ENCODE assay signal across 1 cellular context in the genomic region with DNA sequence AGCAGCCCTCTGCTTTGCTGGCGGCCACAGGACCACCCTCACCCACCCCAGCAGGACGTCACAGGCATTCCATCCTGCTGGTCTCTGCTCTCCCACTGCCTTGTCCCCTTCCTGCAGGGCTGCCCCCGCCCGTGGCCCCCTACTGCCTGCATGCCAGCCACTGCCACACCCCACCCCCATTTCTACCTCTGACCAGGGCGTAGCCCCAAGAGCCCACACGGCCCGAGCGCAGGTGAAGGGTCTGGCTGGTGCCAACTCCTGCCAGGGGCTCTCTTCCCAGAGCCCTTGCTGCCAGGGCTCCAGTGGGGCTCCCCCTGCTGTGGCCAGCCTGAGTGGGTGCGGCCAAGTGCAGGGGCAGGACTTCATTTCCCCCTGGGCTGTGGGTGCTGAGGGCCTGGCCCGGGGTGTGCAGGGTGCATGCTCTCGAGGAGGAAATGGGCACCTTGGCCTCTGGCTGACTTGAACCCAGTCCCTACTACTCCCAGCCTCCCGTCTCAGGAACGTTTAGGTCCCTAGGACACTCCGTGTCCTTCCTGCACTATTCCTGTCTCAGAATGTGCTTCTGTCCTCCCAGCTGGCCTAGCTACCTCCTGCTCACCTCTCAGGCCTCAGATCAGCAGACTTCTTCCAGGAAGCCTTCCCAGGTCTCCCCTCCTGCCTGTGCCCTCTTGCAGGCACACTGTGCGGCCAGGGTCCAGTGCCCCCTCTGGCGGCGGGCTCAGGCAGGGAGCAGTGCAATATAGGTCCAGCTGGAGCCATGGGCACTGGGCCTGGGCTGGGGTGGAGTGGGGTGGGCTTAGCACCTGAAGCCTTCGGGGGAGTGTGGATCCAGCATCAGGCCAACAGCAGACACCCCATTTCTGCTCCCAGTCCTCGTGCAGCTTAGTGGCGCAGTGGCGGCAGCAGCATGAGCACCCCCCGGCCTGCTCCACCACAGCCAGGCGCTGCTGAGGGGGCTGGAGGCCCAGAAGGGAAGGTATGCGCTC.
TF ChIP-seq lines count a peak whose summit lies in the region.

No MANE protein-coding gene starts in this region.

TF ChIP-seq in HepG2, 621 proteins besides CTCF, POLR2A, EP300 and RAD21 (continues in another document):
- TF ChIP-seq, protein P1, sequence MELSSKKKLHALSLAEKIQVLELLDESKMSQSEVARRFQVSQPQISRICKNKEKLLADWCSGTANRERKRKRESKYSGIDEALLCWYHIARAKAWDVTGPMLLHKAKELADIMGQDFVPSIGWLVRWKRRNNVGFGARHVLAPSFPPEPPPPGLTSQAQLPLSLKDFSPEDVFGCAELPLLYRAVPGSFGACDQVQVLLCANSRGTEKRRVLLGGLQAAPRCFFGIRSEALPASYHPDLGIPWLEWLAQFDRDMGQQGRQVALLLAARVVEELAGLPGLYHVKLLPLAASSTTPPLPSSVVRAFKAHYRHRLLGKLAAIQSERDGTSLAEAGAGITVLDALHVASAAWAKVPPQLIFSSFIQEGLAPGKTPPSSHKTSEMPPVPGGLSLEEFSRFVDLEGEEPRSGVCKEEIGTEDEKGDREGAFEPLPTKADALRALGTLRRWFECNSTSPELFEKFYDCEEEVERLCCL (CRISPR knock-in tag; IDR thresholded peaks at IDR 0.05; ENCODE audit: borderline replicate concordance): no peak
- no peak for TF ChIP-seq RFX1 (IDR thresholded peaks at IDR 0.05)
- TF ChIP-seq ZSCAN25 (CRISPR knock-in tag; IDR thresholded peaks at IDR 0.05): no peak
- TF ChIP-seq, protein P2, sequence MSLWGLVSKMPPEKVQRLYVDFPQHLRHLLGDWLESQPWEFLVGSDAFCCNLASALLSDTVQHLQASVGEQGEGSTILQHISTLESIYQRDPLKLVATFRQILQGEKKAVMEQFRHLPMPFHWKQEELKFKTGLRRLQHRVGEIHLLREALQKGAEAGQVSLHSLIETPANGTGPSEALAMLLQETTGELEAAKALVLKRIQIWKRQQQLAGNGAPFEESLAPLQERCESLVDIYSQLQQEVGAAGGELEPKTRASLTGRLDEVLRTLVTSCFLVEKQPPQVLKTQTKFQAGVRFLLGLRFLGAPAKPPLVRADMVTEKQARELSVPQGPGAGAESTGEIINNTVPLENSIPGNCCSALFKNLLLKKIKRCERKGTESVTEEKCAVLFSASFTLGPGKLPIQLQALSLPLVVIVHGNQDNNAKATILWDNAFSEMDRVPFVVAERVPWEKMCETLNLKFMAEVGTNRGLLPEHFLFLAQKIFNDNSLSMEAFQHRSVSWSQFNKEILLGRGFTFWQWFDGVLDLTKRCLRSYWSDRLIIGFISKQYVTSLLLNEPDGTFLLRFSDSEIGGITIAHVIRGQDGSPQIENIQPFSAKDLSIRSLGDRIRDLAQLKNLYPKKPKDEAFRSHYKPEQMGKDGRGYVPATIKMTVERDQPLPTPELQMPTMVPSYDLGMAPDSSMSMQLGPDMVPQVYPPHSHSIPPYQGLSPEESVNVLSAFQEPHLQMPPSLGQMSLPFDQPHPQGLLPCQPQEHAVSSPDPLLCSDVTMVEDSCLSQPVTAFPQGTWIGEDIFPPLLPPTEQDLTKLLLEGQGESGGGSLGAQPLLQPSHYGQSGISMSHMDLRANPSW (CRISPR knock-in tag; IDR thresholded peaks at IDR 0.05; ENCODE audit: borderline replicate concordance): no peak
- TF ChIP-seq, protein P3, sequence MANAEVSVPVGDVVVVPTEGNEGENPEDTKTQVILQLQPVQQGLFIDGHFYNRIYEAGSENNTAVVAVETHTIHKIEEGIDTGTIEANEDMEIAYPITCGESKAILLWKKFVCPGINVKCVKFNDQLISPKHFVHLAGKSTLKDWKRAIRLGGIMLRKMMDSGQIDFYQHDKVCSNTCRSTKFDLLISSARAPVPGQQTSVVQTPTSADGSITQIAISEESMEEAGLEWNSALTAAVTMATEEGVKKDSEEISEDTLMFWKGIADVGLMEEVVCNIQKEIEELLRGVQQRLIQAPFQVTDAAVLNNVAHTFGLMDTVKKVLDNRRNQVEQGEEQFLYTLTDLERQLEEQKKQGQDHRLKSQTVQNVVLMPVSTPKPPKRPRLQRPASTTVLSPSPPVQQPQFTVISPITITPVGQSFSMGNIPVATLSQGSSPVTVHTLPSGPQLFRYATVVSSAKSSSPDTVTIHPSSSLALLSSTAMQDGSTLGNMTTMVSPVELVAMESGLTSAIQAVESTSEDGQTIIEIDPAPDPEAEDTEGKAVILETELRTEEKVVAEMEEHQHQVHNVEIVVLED (CRISPR knock-in tag; IDR thresholded peaks at IDR 0.05; ENCODE audit: borderline replicate concordance): no peak
- TF ChIP-seq ZNF713 (CRISPR knock-in tag; IDR thresholded peaks at IDR 0.05): no peak
- TF ChIP-seq, protein P4, sequence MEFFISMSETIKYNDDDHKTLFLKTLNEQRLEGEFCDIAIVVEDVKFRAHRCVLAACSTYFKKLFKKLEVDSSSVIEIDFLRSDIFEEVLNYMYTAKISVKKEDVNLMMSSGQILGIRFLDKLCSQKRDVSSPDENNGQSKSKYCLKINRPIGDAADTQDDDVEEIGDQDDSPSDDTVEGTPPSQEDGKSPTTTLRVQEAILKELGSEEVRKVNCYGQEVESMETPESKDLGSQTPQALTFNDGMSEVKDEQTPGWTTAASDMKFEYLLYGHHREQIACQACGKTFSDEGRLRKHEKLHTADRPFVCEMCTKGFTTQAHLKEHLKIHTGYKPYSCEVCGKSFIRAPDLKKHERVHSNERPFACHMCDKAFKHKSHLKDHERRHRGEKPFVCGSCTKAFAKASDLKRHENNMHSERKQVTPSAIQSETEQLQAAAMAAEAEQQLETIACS (CRISPR knock-in tag; IDR thresholded peaks at IDR 0.05): no peak
- no peak for TF ChIP-seq KLF9 (CRISPR knock-in tag; IDR thresholded peaks at IDR 0.05; ENCODE audit: low read depth)
- no peak for TF ChIP-seq SP4 (CRISPR knock-in tag; IDR thresholded peaks at IDR 0.05)
- TF ChIP-seq, protein P5, sequence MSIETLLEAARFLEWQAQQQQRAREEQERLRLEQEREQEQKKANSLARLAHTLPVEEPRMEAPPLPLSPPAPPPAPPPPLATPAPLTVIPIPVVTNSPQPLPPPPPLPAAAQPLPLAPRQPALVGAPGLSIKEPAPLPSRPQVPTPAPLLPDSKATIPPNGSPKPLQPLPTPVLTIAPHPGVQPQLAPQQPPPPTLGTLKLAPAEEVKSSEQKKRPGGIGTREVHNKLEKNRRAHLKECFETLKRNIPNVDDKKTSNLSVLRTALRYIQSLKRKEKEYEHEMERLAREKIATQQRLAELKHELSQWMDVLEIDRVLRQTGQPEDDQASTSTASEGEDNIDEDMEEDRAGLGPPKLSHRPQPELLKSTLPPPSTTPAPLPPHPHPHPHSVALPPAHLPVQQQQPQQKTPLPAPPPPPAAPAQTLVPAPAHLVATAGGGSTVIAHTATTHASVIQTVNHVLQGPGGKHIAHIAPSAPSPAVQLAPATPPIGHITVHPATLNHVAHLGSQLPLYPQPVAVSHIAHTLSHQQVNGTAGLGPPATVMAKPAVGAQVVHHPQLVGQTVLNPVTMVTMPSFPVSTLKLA (IDR thresholded peaks at IDR 0.05): no peak
- no peak for TF ChIP-seq RBAK (CRISPR knock-in tag; IDR thresholded peaks at IDR 0.05)
- no peak for TF ChIP-seq ZSCAN31 (CRISPR knock-in tag; IDR thresholded peaks at IDR 0.05; ENCODE audit: low read depth)
- no peak for TF ChIP-seq NFIB (CRISPR knock-in tag; IDR thresholded peaks at IDR 0.05; ENCODE audit: borderline replicate concordance)
- TF ChIP-seq BHLHE40 (IDR thresholded peaks at IDR 0.05; ENCODE audit: low read length): no peak
- peak; percentile 71 for TF ChIP-seq HNRNPL (IDR thresholded peaks at IDR 0.05; ENCODE audit: low read depth, low read length)
- TF ChIP-seq CREM (IDR thresholded peaks at IDR 0.05): no peak
- TF ChIP-seq CREM (CRISPR knock-in tag; IDR thresholded peaks at IDR 0.05): no peak
- TF ChIP-seq, protein P6, sequence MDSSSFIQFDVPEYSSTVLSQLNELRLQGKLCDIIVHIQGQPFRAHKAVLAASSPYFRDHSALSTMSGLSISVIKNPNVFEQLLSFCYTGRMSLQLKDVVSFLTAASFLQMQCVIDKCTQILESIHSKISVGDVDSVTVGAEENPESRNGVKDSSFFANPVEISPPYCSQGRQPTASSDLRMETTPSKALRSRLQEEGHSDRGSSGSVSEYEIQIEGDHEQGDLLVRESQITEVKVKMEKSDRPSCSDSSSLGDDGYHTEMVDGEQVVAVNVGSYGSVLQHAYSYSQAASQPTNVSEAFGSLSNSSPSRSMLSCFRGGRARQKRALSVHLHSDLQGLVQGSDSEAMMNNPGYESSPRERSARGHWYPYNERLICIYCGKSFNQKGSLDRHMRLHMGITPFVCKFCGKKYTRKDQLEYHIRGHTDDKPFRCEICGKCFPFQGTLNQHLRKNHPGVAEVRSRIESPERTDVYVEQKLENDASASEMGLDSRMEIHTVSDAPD (CRISPR knock-in tag; IDR thresholded peaks at IDR 0.05): no peak
- TF ChIP-seq HNRNPLL (IDR thresholded peaks at IDR 0.05; ENCODE audit: low read depth, low read length, poor library complexity, severe bottlenecking): peak; percentile 16
- TF ChIP-seq NFATC3 (CRISPR knock-in tag; IDR thresholded peaks at IDR 0.05): no peak
- TF ChIP-seq ZFP37 (CRISPR knock-in tag; IDR thresholded peaks at IDR 0.05; ENCODE audit: borderline replicate concordance): no peak
- TF ChIP-seq XRCC5 (optimal IDR thresholded peaks at IDR 0.05; ENCODE audit: low read length): peak; percentile 82
- TF ChIP-seq MYNN (CRISPR knock-in tag; IDR thresholded peaks at IDR 0.05; ENCODE audit: low read depth): no peak
- TF ChIP-seq, protein P7, sequence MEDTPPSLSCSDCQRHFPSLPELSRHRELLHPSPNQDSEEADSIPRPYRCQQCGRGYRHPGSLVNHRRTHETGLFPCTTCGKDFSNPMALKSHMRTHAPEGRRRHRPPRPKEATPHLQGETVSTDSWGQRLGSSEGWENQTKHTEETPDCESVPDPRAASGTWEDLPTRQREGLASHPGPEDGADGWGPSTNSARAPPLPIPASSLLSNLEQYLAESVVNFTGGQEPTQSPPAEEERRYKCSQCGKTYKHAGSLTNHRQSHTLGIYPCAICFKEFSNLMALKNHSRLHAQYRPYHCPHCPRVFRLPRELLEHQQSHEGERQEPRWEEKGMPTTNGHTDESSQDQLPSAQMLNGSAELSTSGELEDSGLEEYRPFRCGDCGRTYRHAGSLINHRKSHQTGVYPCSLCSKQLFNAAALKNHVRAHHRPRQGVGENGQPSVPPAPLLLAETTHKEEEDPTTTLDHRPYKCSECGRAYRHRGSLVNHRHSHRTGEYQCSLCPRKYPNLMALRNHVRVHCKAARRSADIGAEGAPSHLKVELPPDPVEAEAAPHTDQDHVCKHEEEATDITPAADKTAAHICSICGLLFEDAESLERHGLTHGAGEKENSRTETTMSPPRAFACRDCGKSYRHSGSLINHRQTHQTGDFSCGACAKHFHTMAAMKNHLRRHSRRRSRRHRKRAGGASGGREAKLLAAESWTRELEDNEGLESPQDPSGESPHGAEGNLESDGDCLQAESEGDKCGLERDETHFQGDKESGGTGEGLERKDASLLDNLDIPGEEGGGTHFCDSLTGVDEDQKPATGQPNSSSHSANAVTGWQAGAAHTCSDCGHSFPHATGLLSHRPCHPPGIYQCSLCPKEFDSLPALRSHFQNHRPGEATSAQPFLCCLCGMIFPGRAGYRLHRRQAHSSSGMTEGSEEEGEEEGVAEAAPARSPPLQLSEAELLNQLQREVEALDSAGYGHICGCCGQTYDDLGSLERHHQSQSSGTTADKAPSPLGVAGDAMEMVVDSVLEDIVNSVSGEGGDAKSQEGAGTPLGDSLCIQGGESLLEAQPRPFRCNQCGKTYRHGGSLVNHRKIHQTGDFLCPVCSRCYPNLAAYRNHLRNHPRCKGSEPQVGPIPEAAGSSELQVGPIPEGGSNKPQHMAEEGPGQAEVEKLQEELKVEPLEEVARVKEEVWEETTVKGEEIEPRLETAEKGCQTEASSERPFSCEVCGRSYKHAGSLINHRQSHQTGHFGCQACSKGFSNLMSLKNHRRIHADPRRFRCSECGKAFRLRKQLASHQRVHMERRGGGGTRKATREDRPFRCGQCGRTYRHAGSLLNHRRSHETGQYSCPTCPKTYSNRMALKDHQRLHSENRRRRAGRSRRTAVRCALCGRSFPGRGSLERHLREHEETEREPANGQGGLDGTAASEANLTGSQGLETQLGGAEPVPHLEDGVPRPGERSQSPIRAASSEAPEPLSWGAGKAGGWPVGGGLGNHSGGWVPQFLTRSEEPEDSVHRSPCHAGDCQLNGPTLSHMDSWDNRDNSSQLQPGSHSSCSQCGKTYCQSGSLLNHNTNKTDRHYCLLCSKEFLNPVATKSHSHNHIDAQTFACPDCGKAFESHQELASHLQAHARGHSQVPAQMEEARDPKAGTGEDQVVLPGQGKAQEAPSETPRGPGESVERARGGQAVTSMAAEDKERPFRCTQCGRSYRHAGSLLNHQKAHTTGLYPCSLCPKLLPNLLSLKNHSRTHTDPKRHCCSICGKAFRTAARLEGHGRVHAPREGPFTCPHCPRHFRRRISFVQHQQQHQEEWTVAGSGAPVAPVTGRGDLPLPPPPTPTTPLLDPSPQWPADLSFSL (CRISPR knock-in tag; IDR thresholded peaks at IDR 0.05): no peak
- TF ChIP-seq, protein P8, sequence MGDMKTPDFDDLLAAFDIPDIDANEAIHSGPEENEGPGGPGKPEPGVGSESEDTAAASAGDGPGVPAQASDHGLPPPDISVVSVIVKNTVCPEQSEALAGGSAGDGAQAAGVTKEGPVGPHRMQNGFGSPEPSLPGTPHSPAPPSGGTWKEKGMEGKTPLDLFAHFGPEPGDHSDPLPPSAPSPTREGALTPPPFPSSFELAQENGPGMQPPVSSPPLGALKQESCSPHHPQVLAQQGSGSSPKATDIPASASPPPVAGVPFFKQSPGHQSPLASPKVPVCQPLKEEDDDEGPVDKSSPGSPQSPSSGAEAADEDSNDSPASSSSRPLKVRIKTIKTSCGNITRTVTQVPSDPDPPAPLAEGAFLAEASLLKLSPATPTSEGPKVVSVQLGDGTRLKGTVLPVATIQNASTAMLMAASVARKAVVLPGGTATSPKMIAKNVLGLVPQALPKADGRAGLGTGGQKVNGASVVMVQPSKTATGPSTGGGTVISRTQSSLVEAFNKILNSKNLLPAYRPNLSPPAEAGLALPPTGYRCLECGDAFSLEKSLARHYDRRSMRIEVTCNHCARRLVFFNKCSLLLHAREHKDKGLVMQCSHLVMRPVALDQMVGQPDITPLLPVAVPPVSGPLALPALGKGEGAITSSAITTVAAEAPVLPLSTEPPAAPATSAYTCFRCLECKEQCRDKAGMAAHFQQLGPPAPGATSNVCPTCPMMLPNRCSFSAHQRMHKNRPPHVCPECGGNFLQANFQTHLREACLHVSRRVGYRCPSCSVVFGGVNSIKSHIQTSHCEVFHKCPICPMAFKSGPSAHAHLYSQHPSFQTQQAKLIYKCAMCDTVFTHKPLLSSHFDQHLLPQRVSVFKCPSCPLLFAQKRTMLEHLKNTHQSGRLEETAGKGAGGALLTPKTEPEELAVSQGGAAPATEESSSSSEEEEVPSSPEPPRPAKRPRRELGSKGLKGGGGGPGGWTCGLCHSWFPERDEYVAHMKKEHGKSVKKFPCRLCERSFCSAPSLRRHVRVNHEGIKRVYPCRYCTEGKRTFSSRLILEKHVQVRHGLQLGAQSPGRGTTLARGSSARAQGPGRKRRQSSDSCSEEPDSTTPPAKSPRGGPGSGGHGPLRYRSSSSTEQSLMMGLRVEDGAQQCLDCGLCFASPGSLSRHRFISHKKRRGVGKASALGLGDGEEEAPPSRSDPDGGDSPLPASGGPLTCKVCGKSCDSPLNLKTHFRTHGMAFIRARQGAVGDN (CRISPR knock-in tag; IDR thresholded peaks at IDR 0.05): peak; percentile 39
- no peak for TF ChIP-seq ZBTB8A (CRISPR knock-in tag; IDR thresholded peaks at IDR 0.05; ENCODE audit: borderline replicate concordance, low read depth)
- no peak for TF ChIP-seq ZNF883 (CRISPR knock-in tag; IDR thresholded peaks at IDR 0.05; ENCODE audit: not compliant biosample characterization)
- no peak for TF ChIP-seq NCOR1 (IDR thresholded peaks at IDR 0.05; ENCODE audit: borderline replicate concordance, low read length)
- no peak for TF ChIP-seq ZNF614 (CRISPR knock-in tag; IDR thresholded peaks at IDR 0.05; ENCODE audit: borderline replicate concordance)
- TF ChIP-seq MTA3 (CRISPR knock-in tag; IDR thresholded peaks at IDR 0.05): no peak
- TF ChIP-seq, protein P9, sequence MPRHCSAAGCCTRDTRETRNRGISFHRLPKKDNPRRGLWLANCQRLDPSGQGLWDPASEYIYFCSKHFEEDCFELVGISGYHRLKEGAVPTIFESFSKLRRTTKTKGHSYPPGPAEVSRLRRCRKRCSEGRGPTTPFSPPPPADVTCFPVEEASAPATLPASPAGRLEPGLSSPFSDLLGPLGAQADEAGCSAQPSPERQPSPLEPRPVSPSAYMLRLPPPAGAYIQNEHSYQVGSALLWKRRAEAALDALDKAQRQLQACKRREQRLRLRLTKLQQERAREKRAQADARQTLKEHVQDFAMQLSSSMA (CRISPR knock-in tag; IDR thresholded peaks at IDR 0.05): no peak
